ENCODE assay signal across 13 cellular contexts in the genomic region with DNA sequence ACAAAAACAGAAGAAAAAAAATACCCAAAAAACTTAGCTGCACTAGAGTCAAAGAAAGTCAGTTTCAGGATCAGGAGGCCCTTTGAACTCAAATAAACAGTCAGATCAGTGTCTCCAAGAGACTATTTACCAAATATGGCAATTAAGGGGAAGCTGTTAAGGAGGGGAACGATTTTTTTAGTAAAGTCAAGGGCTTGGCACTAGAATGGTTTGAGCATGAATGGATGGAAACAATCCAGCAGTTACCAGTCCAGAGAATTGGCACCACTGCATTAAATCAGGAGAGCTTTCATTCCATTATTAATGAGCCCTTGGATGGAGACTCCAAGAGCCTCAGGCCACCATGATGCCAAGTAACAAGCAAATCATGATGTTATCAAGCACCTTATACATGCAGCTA. TPM values are rescaled to one million over a fixed set of nuclear protein-coding genes. Genes with fewer than 3 reads are reported as not detected.
DNase-seq lines count a peak whose midpoint lies in the region; ATAC-seq and TF ChIP-seq lines count a peak whose summit lies in the region.
"Had no signal": no experiment of that assay in that cellular context is flagged by ENCODE, and none has a peak within 500 bp of the region (broad histone marks: within the 10 kb centered on the region; RNA-seq: fewer than 3 reads in every experiment).

No MANE protein-coding gene starts in this region.

- H3K9me2 ChIP-seq in HCT116 (ENCODE audit: insufficient read depth), result no peaks in the 10 kb centered on the region

- peaks cover 67% of the 10 kb centered on the region for H3K79me2 ChIP-seq in HCT116 (ENCODE audit: insufficient read depth, low read length)

- RAD21 ChIA-PET in HCT116 (lab: Charles Lee; ENCODE audit: low non-redundant PET in 1 of 2, low total read pairs in 2 of 2, uncharacterized antibody in 2 of 2, unreplicated experiment in 2 of 2), result no interaction called here

- POLR2A ChIA-PET in HCT116 (lab: Charles Lee), result no interaction called here

- CTCF ChIA-PET in HCT116 (lab: Charles Lee), result interaction anchor here (0.6 to 0.7 kb wide), 2 partner anchors 49 to 158 kb away, joined by 3 read pairs; no protein-coding TSS in a partner anchor

- H4K20me1 ChIP-seq in HCT116 (ENCODE audit: insufficient read depth), result no peaks in the 10 kb centered on the region

- H3K4me2 ChIP-seq in HCT116 (ENCODE audit: low read length), result no peak overlapping the region

- H3K9me3 Mint-ChIP-seq in osteocyte (ENCODE audit: unreplicated experiment), result no peaks in the 10 kb centered on the region
- H3K9me3 Mint-ChIP-seq: CD4-positive, CD25-positive, alpha-beta regulatory T cell; central memory CD8-positive, alpha-beta T cell had no signal

- peak overlapping the region; percentile 29 for H3K27ac Mint-ChIP-seq in osteocyte (ENCODE audit: unreplicated experiment)

- H3K4me3 Mint-ChIP-seq in osteocyte (ENCODE audit: unreplicated experiment), result no peak overlapping the region
- H3K4me3 Mint-ChIP-seq: central memory CD8-positive, alpha-beta T cell had no signal

- ATAC-seq in HCT116 (no peak), GM21360 (IDR thresholded peaks at IDR 0.05; ENCODE audit: unreplicated experiment) (no peak), GM21381 (IDR thresholded peaks at IDR 0.05; ENCODE audit: unreplicated experiment) (no peak)

- H3K9me3 ChIP-seq in HCT116 (ENCODE audit: control insufficient read depth in 1 of 2, insufficient read depth in 1 of 2, low read depth in 1 of 2, low read length in 2 of 2), result no peaks in the 10 kb centered on the region
- no peaks in the 10 kb centered on the region for H3K9me3 ChIP-seq in ascending aorta

- H3K4me3 ChIP-seq in HCT116 (replicated peaks in 1 of 2; ENCODE audit: low read depth in 1 of 2, low read length in 2 of 2), result no peak overlapping the region
- no peak overlapping the region for H3K4me3 ChIP-seq in ascending aorta
- no peak overlapping the region for H3K4me3 ChIP-seq in H7 (ENCODE audit: insufficient read depth, low read depth, low read length)

- H3K27me3 ChIP-seq in HCT116 (ENCODE audit: insufficient read depth, low read length), result no peaks in the 10 kb centered on the region
- no peaks in the 10 kb centered on the region for H3K27me3 ChIP-seq in ascending aorta
- H3K27me3 ChIP-seq in H7 (ENCODE audit: control insufficient read depth, insufficient read depth, low read length), result no peaks in the 10 kb centered on the region

- peaks cover 18% of the 10 kb centered on the region for H3K36me3 Mint-ChIP-seq in osteocyte (ENCODE audit: unreplicated experiment)

- H3K36me3 ChIP-seq in HCT116 (ENCODE audit: control insufficient read depth in 1 of 2, insufficient read depth in 2 of 2, low read length in 2 of 2) (peaks cover 2 to 20% of the 10 kb centered on the region in 2 experiments; a peak in 1 of 4 replicates), ascending aorta (peaks cover 13 to 16% of the 10 kb centered on the region in 2 donors), H7 (replicated peaks; ENCODE audit: control insufficient read depth, insufficient read depth, low read length) (peaks cover 8% of the 10 kb centered on the region)

- no peak for TF ChIP-seq CTCF in HCT116 (IDR thresholded peaks at IDR 0.05 in 2 of 3, conservative IDR thresholded peaks at IDR 0.05 in 1 of 3; ENCODE audit: borderline replicate concordance in 1 of 3, insufficient read depth in 1 of 3, low read depth in 2 of 3, low read length in 2 of 3)
- TF ChIP-seq CTCF in ascending aorta (IDR thresholded peaks at IDR 0.05), result no peak
- no peak for TF ChIP-seq CTCF in osteocyte (IDR thresholded peaks at IDR 0.05)

- H2AFZ ChIP-seq in HCT116 (ENCODE audit: low read depth, low read length, poor library complexity, severe bottlenecking), result no peak overlapping the region

- H3K27ac ChIP-seq in HCT116 (ENCODE audit: low read depth, low read length), result no peak overlapping the region
- H3K27ac ChIP-seq in ascending aorta, result peak overlapping the region; percentile 23 to 59

- no peak for TF ChIP-seq POLR2A in HCT116 (IDR thresholded peaks at IDR 0.05; ENCODE audit: borderline replicate concordance, extremely low read depth, insufficient read depth, insufficient read length)

- intact Hi-C loops in HCT116 (cut with micrococcal nuclease) (no loop called here), ascending aorta (cut with DNase I) (no loop called here)

- peaks cover 8% of the 10 kb centered on the region for H3K4me1 Mint-ChIP-seq in osteocyte (ENCODE audit: unreplicated experiment)

- DNase-seq in HCT116 (ENCODE audit: low read depth, low spot score) (no peak), NCI-H1694 (lab: John Stamatoyannopoulos, UW) (peak; percentile 7), ascending aorta (ENCODE audit: low spot score in 2 of 2) (no peak), osteocyte (ENCODE audit: extremely low spot score, unreplicated experiment) (no peak), H7 (no peak)
- DNase-seq: CD4-positive, CD25-positive, alpha-beta regulatory T cell; GDM1; mammary epithelial cell; NCI-H187; T-helper 1 cell had no signal

- H3K4me1 ChIP-seq in HCT116 (ENCODE audit: control insufficient read depth in 1 of 2, insufficient read depth in 2 of 2, low read length in 2 of 2) (peaks cover 0 to 13% of the 10 kb centered on the region in 2 experiments; a peak in 3 of 4 replicates), ascending aorta (peaks cover 2 to 9% of the 10 kb centered on the region in 2 donors)

- H3K27me3 Mint-ChIP-seq in osteocyte (ENCODE audit: unreplicated experiment), result no peaks in the 10 kb centered on the region
- H3K27me3 Mint-ChIP-seq: CD4-positive, CD25-positive, alpha-beta regulatory T cell; central memory CD8-positive, alpha-beta T cell had no signal

- TF ChIP-seq RAD21 in HCT116 (IDR thresholded peaks at IDR 0.05; ENCODE audit: low read depth), result no peak

- no TSS peak for BruUV-seq in HCT116 (replicated peaks; lab: Mats Ljungman, UMichigan)

- H3K9ac ChIP-seq in HCT116 (ENCODE audit: low read length), result no peak overlapping the region

TF ChIP-seq in HCT116, 20 proteins besides CTCF, POLR2A, EP300 and RAD21:
- TF ChIP-seq EGR1 (IDR thresholded peaks at IDR 0.05; ENCODE audit: low read depth), result no peak
- TF ChIP-seq POLR2AphosphoS5 (IDR thresholded peaks at IDR 0.05; ENCODE audit: low read depth, low read length), result no peak
- TF ChIP-seq SRF (IDR thresholded peaks at IDR 0.05; ENCODE audit: low read depth), result 0 out of 2 replicates have a peak, but pooled peaks have one; percentile 35
- no peak for TF ChIP-seq FOSL1 (IDR thresholded peaks at IDR 0.05; ENCODE audit: low read depth)
- no peak for TF ChIP-seq SP1 (IDR thresholded peaks at IDR 0.05; ENCODE audit: low read depth)
- TF ChIP-seq JUND (IDR thresholded peaks at IDR 0.05), result no peak
- TF ChIP-seq ZNF274 (IDR thresholded peaks at IDR 0.05; ENCODE audit: low read depth, low read length), result no peak
TF ChIP-seq in HCT116: peak in this region for 1.

RNA-seq across cellular contexts. Expression of gene TRAPPC3, which starts 7.2 kb away (rescaled TPM):
- total RNA-seq in HCT116 (2021; ENCODE audit: unreplicated experiment) (64.6 TPM), ascending aorta (52.0 TPM), osteocyte (68.9 and 72.4 TPM in 2 replicates)
- 66.4 and 70.0 TPM in 2 replicates for polyA plus RNA-seq in HCT116 (2012)
- 97.3 and 111 TPM in 2 replicates for total RNA-seq in H7 (2014; rRNA removed; shearing (Covaris generic))

RNA-seq across cellular contexts. Expression of gene MAP7D1, which starts 13.8 kb away (rescaled TPM):
- total RNA-seq in HCT116 (2021; ENCODE audit: unreplicated experiment) (71.8 TPM), ascending aorta (209 TPM), osteocyte (157 and 163 TPM in 2 replicates)
- polyA plus RNA-seq in HCT116 (2012), result 36.3 and 43.4 TPM in 2 replicates
- total RNA-seq in H7 (2014; rRNA removed; shearing (Covaris generic)), result 146 TPM in 2 replicates

RNA-seq across cellular contexts. Expression of gene COL8A2, which starts 17.1 kb away (rescaled TPM):
- total RNA-seq in HCT116 (2021; ENCODE audit: unreplicated experiment) (0.05 TPM), ascending aorta (41.7 TPM), osteocyte (8.2 and 10.1 TPM in 2 replicates)
- polyA plus RNA-seq in HCT116 (2012), result 0.01 TPM in 1 of 2 replicates, not detected in the other
- total RNA-seq in H7 (2014; rRNA removed; shearing (Covaris generic)), result 1.6 TPM in 2 replicates
- total RNA-seq: CD4-positive, CD25-positive, alpha-beta regulatory T cell had no signal

RNA-seq across cellular contexts. Expression of gene ADPRS, which starts 53.4 kb away (rescaled TPM):
- total RNA-seq in HCT116 (2021; ENCODE audit: unreplicated experiment), result 28.2 TPM
- polyA plus RNA-seq in HCT116 (2012), result 25.4 and 28.9 TPM in 2 replicates
- 69.3 TPM for total RNA-seq in ascending aorta
- 19.7 and 24.4 TPM in 2 replicates for total RNA-seq in osteocyte
- total RNA-seq in H7 (2014; rRNA removed; shearing (Covaris generic)), result 112 and 116 TPM in 2 replicates

RNA-seq across cellular contexts. Expression of gene TEKT2, which starts 58.2 kb away (rescaled TPM):
- not detected for total RNA-seq in HCT116 (2021; ENCODE audit: unreplicated experiment)
- 0.04 and 0.24 TPM in 2 replicates for polyA plus RNA-seq in HCT116 (2012)
- not detected for total RNA-seq in ascending aorta
- total RNA-seq in osteocyte, result 0.39 and 0.70 TPM in 2 replicates
- 1.0 and 1.2 TPM in 2 replicates for total RNA-seq in H7 (2014; rRNA removed; shearing (Covaris generic))
- total RNA-seq: mammary epithelial cell had no signal
- polyA plus RNA-seq: CD4-positive, CD25-positive, alpha-beta regulatory T cell; mammary epithelial cell had no signal
